8 cellular contexts compared by ENCODE assay signal in genomic region chr1:223712184-223712855, GRCh38. TPM values are rescaled to one million over a fixed set of nuclear protein-coding genes. Genes with fewer than 3 reads are reported as not detected.
A peak's percentile ranks its signal among the peaks of the same experiment; 100 is the strongest.
DNase-seq lines count a peak whose midpoint lies in the region; ATAC-seq and TF ChIP-seq lines count a peak whose summit lies in the region.

CAPN2 (plus strand) TSS chr1:223712539; CDS start chr1:223712641, 102 bp downstream.

- TF ChIP-seq POLR2A in ovary (IDR thresholded peaks at IDR 0.05): peak; percentile 77

- DNase-seq in DMS79 (lab: John Stamatoyannopoulos, UW) (peak; percentile 29), HUDEP-2 (lab: John Stamatoyannopoulos, UW; ENCODE audit: unreplicated experiment in 76 of 76) (peak in 64 of 76 experiments; percentile 16 to 78 (median 55)), SKM-1 treated with dmso at 0.1 percent for 144 hours (lab: John Stamatoyannopoulos, UW; ENCODE audit: unreplicated experiment) (peak; percentile 70), amniotic stem cell (lab: John Stamatoyannopoulos, UW) (peak; percentile 76), cardiac septum (ENCODE audit: low spot score) (peak; percentile 91), ovary (peak; percentile 85 to 91 (median 88)), NCI-H345 (lab: John Stamatoyannopoulos, UW) (no peak)

- WGBS in ovary, 3 donors: 0 to 1% (median 0%) methylated on average over 51 to 76 of the region's 76 CpGs

- peak; percentile 54 to 93 (median 93) for TF ChIP-seq CTCF in ovary (IDR thresholded peaks at IDR 0.05)

- intact Hi-C loops in cardiac septum (cut with DNase I) (loop anchor here (1.0 kb wide), 1 partner anchor 37 kb away; no protein-coding TSS in a partner anchor), ovary (cut with DNase I) (loop anchor here in 3 of 4 donors (2.0 to 10.0 kb wide), 2 partner anchors 36 to 132 kb away; partner anchors contain the start of gene TP53BP2 (in 1 of the 3))

- H3K4me1 ChIP-seq in ovary (ENCODE audit: insufficient read depth): peaks cover 22% of the 10 kb centered on the region

- no peaks in the 10 kb centered on the region for H3K9me3 ChIP-seq in ovary

- TF ChIP-seq EP300 in ovary (IDR thresholded peaks at IDR 0.05): no peak

- peak within 1 kb of the TSS; percentile 92 for H3K4me3 ChIP-seq in ovary

- H3K27me3 ChIP-seq in ovary: no peaks in the 10 kb centered on the region

- peak within 1 kb of the TSS; percentile 91 to 93 for H3K27ac ChIP-seq in ovary

- H3K36me3 ChIP-seq in ovary: no peaks in the 10 kb centered on the region

- ATAC-seq in GM21390 (IDR thresholded peaks at IDR 0.05; ENCODE audit: unreplicated experiment): peak; percentile 58

RNA-seq across cellular contexts. Expression of gene CAPN2, which starts in this region (rescaled TPM):
- total RNA-seq in cardiac septum: 80.0 TPM
- total RNA-seq in ovary: 100 to 1,000 TPM in 6 of 7 donors, 10 to 100 TPM in 1; 96.1 to 267 (median 171) TPM
- 100 to 1,000 TPM in 1 of 2 donors, 10 to 100 TPM in 1; 70.6 to 254 TPM for polyA plus RNA-seq in ovary
